Comparison of ENCODE assay signal across 8 cellular contexts in the genomic region with DNA sequence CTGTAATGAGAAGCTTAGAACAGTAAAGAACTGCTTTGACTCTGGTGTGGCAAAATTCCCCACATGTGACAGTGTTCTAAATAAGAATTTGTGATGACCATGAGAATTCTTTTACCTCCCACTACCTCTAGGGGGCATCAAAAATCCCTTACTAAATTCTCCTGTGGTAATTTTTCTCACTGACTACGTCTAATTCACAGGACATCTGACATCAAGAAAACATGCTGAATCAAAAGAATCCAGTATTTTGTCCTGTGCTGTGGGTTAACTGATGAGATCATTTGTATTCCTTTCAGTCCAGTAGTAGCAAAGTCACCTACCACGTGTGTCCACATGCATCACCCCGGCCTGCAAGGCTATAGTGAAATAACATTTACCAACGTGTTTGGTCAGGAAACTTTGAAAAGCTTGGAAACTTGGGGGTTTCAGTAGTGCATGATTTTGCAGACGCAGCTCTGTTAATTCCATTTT.
A peak's percentile ranks its signal among the peaks of the same experiment; 100 is the strongest.
DNase-seq lines count a peak whose midpoint lies in the region; ATAC-seq lines count a peak whose summit lies in the region.

No MANE protein-coding gene starts in this region.

- no peak overlapping the region for H3K4me3 ChIP-seq in SJCRH30

- H3K27me3 ChIP-seq in SJCRH30: no peaks in the 10 kb centered on the region

- peak; percentile 43 for ATAC-seq in HG03342 (IDR thresholded peaks at IDR 0.05; ENCODE audit: unreplicated experiment)
- no peak for ATAC-seq in HG02678 (IDR thresholded peaks at IDR 0.05; ENCODE audit: unreplicated experiment)

- peak; percentile 0 to 32 for DNase-seq in NCI-H446 (lab: John Stamatoyannopoulos, UW)
- DNase-seq in NCI-H446 treated with DMSO at 0.1 percent for 48 hours (lab: John Stamatoyannopoulos, UW): no peak
- peak; percentile 20 to 76 for DNase-seq in SJCRH30
- DNase-seq in fibroblast of peridontal ligament (ENCODE audit: extremely low read depth): peak; percentile 77
- peak; percentile 82 for DNase-seq in pons (ENCODE audit: low spot score)
- DNase-seq in stimulated activated CD4-positive, alpha-beta T cell treated with anti-CD3 and anti-CD28 coated beads, Interleukin-2, amount 100 ng/mL, for 48 hours: no peak

- no peak overlapping the region for H3K27ac ChIP-seq in SJCRH30

- no peaks in the 10 kb centered on the region for H3K9me3 ChIP-seq in SJCRH30 (replicated peaks)

- H3K4me1 ChIP-seq in SJCRH30: no peaks in the 10 kb centered on the region

- no peaks in the 10 kb centered on the region for H3K36me3 ChIP-seq in SJCRH30

Comparison
In these comparisons a context has a peak if more than half of its experiments do, and no peak if none do; other contexts are left out.
1. DNase-seq: peak in NCI-H446 (2 of 2), SJCRH30 (2 of 2), fibroblast of peridontal ligament (single experiment) and pons (single experiment); none in NCI-H446 treated with DMSO at 0.1 percent for 48 hours (single experiment) and stimulated activated CD4-positive, alpha-beta T cell treated with anti-CD3 and anti-CD28 coated beads, Interleukin-2, amount 100 ng/mL, for 48 hours (0 of 2).